ENCODE assay signal across 7 cellular contexts in genomic region chr17:30579610-30580009, GRCh38.
DNase-seq lines count a peak whose midpoint lies in the region; ATAC-seq and TF ChIP-seq lines count a peak whose summit lies in the region.
"Not testable (repeated sequence)": the region's sequence is repeated elsewhere in the genome, so short reads cannot be mapped to it uniquely, and the experiment has no call there.

No MANE protein-coding gene starts in this region.

- H4K8ac ChIP-seq in neuronal stem cell (ENCODE audit: low read depth, low read length), result not testable (repeated sequence)

- TF ChIP-seq EP300 in SK-N-SH (IDR thresholded peaks at IDR 0.05; ENCODE audit: borderline replicate concordance in 1 of 2, low read depth in 1 of 2, low read length in 1 of 2), result not testable (repeated sequence)

- not testable (repeated sequence) for H2BK120ac ChIP-seq in neuronal stem cell (ENCODE audit: low read depth, low read length)

- H3K4me3 Mint-ChIP-seq in CD14-positive monocyte, GM23338, endodermal cell: not testable (repeated sequence)

- H3K4me1 Mint-ChIP-seq in CD14-positive monocyte, endodermal cell: not testable (repeated sequence)
- peaks cover 14% of the 10 kb centered on the region for H3K4me1 Mint-ChIP-seq in GM23338

- not testable (repeated sequence) for H3K18ac ChIP-seq in neuronal stem cell (ENCODE audit: low read length)

- H3K14ac ChIP-seq in neuronal stem cell (ENCODE audit: low read length), result not testable (repeated sequence)

- DNase-seq in CD14-positive monocyte (ENCODE audit: low spot score), result peak; percentile 7
- not testable (repeated sequence) for DNase-seq in GM23338 (ENCODE audit: low spot score); SK-N-SH; neuronal stem cell (ENCODE audit: low spot score)
- DNase-seq in endodermal cell, result peak; percentile 54
- DNase-seq in islet precursor cell, result peak; percentile 47

- not testable (repeated sequence) for H3K27me3 ChIP-seq in GM23338 (ENCODE audit: insufficient read depth); Loucy (ENCODE audit: insufficient read depth, low read length, poor library complexity, severe bottlenecking); SK-N-SH (ENCODE audit: insufficient read depth); endodermal cell (ENCODE audit: control insufficient read depth, insufficient read depth, low read length, poor library complexity, severe bottlenecking); neuronal stem cell (ENCODE audit: control insufficient read depth in 3 of 3, insufficient read depth in 3 of 3, low read depth in 1 of 3, low read length in 3 of 3)

- not testable (repeated sequence) for H3K9me2 ChIP-seq in GM23338 (ENCODE audit: insufficient read depth); Loucy (replicated peaks; ENCODE audit: low read depth, low read length); SK-N-SH

- H2AFZ ChIP-seq in GM23338, result 0 out of 2 replicates have a peak overlapping the region, but pooled peaks have one; percentile 66
- peak overlapping the region; percentile 74 for H2AFZ ChIP-seq in Loucy (ENCODE audit: low read length)
- peak overlapping the region; percentile 46; the same call in 1 of the 2 replicates for H2AFZ ChIP-seq in SK-N-SH (ENCODE audit: low read depth)
- H2AFZ ChIP-seq in neuronal stem cell (ENCODE audit: low read length), result peak overlapping the region; percentile 8

- not testable (repeated sequence) for H3K27me3 Mint-ChIP-seq in CD14-positive monocyte (ENCODE audit: low read depth in 3 of 3); GM23338 (ENCODE audit: insufficient read depth, low read depth, poor library complexity); endodermal cell (ENCODE audit: insufficient read depth)

- not testable (repeated sequence) for H3K27ac ChIP-seq in GM23338 (ENCODE audit: low read depth); SK-N-SH (ENCODE audit: low read depth in 2 of 2, low read length in 1 of 2); endodermal cell (ENCODE audit: low read depth, low read length); neuronal stem cell (replicated peaks; ENCODE audit: low read length)

- not testable (repeated sequence) for H3K9ac ChIP-seq in Loucy (ENCODE audit: low read depth, low read length, poor library complexity, severe bottlenecking); SK-N-SH; endodermal cell (ENCODE audit: extremely low read depth, low read length, poor library complexity, severe bottlenecking); neuronal stem cell (ENCODE audit: low read depth, low read length, poor library complexity)

- WGBS in SK-N-SH (ENCODE audit: low lambda C conversion rate), result 87% methylated on average over 4 of the region's 4 CpGs
- 85 to 90% methylated on average over 2 to 4 of the region's 4 CpGs for WGBS in endodermal cell (ENCODE audit: insufficient coverage in 1 of 2, insufficient read length in 1 of 2), 2 experiments
- no CpG with 5 or more reads among the region's 4 CpGs for WGBS in neuronal stem cell (ENCODE audit: extremely low coverage in 2 of 2, insufficient read length in 2 of 2, insufficient replicate concordance in 1 of 2), 2 donors

- TF ChIP-seq RAD21 in SK-N-SH (IDR thresholded peaks at IDR 0.05; ENCODE audit: low read length), result not testable (repeated sequence)

- H3K79me1 ChIP-seq in neuronal stem cell (ENCODE audit: low read depth, low read length), result not testable (repeated sequence)

- CTCF ChIA-PET in SK-N-SH (lab: Yijun Ruan, JAX), result not testable (repeated sequence)

- H3K4me1 ChIP-seq in GM23338 (ENCODE audit: insufficient read depth), result peaks cover 11% of the 10 kb centered on the region
- not testable (repeated sequence) for H3K4me1 ChIP-seq in Loucy (ENCODE audit: insufficient read depth, low read length, poor library complexity, severe bottlenecking); SK-N-SH (ENCODE audit: control insufficient read depth in 1 of 2, insufficient read depth in 2 of 2, low read depth in 1 of 2, low read length in 1 of 2); endodermal cell (ENCODE audit: control insufficient read depth, insufficient read depth, low read length); neuronal stem cell (ENCODE audit: control insufficient read depth in 2 of 2, insufficient read depth in 1 of 2, low read depth in 1 of 2, low read length in 2 of 2)

- H3F3A ChIP-seq in GM23338 (replicated peaks; ENCODE audit: low read depth); Loucy (ENCODE audit: low read depth); SK-N-SH (replicated peaks; ENCODE audit: insufficient read depth): not testable (repeated sequence)

- H3K79me2 ChIP-seq in GM23338 (replicated peaks; ENCODE audit: insufficient read depth); Loucy (ENCODE audit: insufficient read depth, low read length); SK-N-SH (ENCODE audit: insufficient read depth): not testable (repeated sequence)

- ATAC-seq in GM23338, result peak; percentile 30; the same call in 1 of the 3 replicates

- not testable (repeated sequence) for H2BK12ac ChIP-seq in neuronal stem cell (ENCODE audit: low read length)

- not testable (repeated sequence) for H2AK5ac ChIP-seq in neuronal stem cell (ENCODE audit: low read depth, low read length)

- not testable (repeated sequence) for H3K36me3 Mint-ChIP-seq in CD14-positive monocyte; GM23338 (ENCODE audit: low read depth); endodermal cell (ENCODE audit: low read depth)

- TF ChIP-seq CTCF in CD14-positive monocyte (IDR thresholded peaks at IDR 0.05); GM23338 (conservative IDR thresholded peaks at IDR 0.05; ENCODE audit: low read depth in 2 of 2); Loucy (conservative IDR thresholded peaks at IDR 0.05; ENCODE audit: low read length); SK-N-SH (IDR thresholded peaks at IDR 0.05); endodermal cell (conservative IDR thresholded peaks at IDR 0.05): not testable (repeated sequence)

- POLR2A ChIA-PET in SK-N-SH (lab: Yijun Ruan, JAX), result not testable (repeated sequence)

- H2BK5ac ChIP-seq in neuronal stem cell (ENCODE audit: low read length), result not testable (repeated sequence)

- H3K23ac ChIP-seq in neuronal stem cell (ENCODE audit: low read depth, low read length, poor library complexity), result not testable (repeated sequence)

- H3K4me2 ChIP-seq in GM23338; SK-N-SH; neuronal stem cell (ENCODE audit: insufficient read depth, low read length, poor library complexity, severe bottlenecking): not testable (repeated sequence)
- peak overlapping the region; percentile 7 for H3K4me2 ChIP-seq in Loucy (ENCODE audit: low read depth, low read length, poor library complexity, severe bottlenecking)

- H3K9me3 ChIP-seq in Loucy (ENCODE audit: insufficient read depth, low read depth, low read length); SK-N-SH; endodermal cell (ENCODE audit: control insufficient read depth, low read length); neuronal stem cell (replicated peaks in 1 of 2; ENCODE audit: control insufficient read depth in 2 of 2, insufficient read depth in 1 of 2, low read depth in 1 of 2, low read length in 2 of 2): not testable (repeated sequence)

- H2BK15ac ChIP-seq in neuronal stem cell (ENCODE audit: low read length), result not testable (repeated sequence)

- intact Hi-C loops in CD14-positive monocyte (cut with micrococcal nuclease), result not testable (repeated sequence)

- not testable (repeated sequence) for H3K27ac Mint-ChIP-seq in CD14-positive monocyte, endodermal cell
- peak overlapping the region; percentile 49; the same call in 1 of the 2 replicates for H3K27ac Mint-ChIP-seq in GM23338

- H4K20me1 ChIP-seq in GM23338 (replicated peaks; ENCODE audit: insufficient read depth); Loucy (ENCODE audit: insufficient read depth, low read length, poor library complexity, severe bottlenecking); SK-N-SH (ENCODE audit: insufficient read depth): not testable (repeated sequence)

- not testable (repeated sequence) for H3K4ac ChIP-seq in neuronal stem cell (ENCODE audit: low read length)

- H3K9me3 Mint-ChIP-seq in CD14-positive monocyte, GM23338, endodermal cell: not testable (repeated sequence)

- H3K36me3 ChIP-seq in GM23338 (ENCODE audit: insufficient read depth); Loucy (ENCODE audit: insufficient read depth, low read length); SK-N-SH (replicated peaks in 1 of 2; ENCODE audit: control insufficient read depth in 1 of 2, insufficient read depth in 2 of 2, low read length in 1 of 2); endodermal cell (ENCODE audit: control insufficient read depth, insufficient read depth, low read length); neuronal stem cell (replicated peaks in 1 of 2; ENCODE audit: control insufficient read depth in 2 of 2, insufficient read depth in 2 of 2, low read length in 2 of 2): not testable (repeated sequence)

- H3K4me3 ChIP-seq in GM23338; Loucy (ENCODE audit: low read length, poor library complexity, severe bottlenecking); SK-N-SH (ENCODE audit: low read depth in 2 of 2, low read length in 1 of 2); endodermal cell (ENCODE audit: low read length); neuronal stem cell (ENCODE audit: low read length in 2 of 2): not testable (repeated sequence)

- not testable (repeated sequence) for H4K91ac ChIP-seq in neuronal stem cell (ENCODE audit: low read depth, low read length, poor library complexity)

Comparison
In these comparisons a context has a peak if more than half of its experiments do, and no peak if none do; other contexts are left out.
1. H2AFZ ChIP-seq: peak in every context shown above with its lines; median percentile 74 in Loucy; 66 in GM23338; 46 in SK-N-SH; 8 in neuronal stem cell.